14 cellular contexts compared by ENCODE assay signal in the genomic region with DNA sequence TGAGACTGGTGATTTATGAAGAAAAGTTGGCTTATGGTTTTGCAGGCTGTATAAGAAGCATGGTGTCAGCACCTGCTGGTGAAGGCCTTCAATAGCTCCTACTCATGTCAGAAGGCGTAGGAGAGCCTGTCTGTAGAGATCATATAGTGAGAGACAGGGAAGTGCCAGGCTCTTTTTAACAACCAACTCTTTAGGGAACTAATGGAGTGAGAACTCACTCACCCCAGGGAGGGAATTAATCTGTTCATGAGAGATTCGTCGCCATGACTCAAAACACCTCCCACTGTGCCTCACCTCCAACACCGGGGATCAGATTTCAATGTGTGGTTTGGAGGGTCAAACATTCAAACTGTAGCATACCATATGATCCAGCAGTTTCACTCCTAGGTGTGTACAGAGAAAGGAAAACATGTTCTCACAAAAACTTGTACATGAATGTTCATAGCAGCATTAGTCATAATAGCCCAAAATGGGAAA.
DNase-seq lines count a peak whose midpoint lies in the region; ATAC-seq, FAIRE-seq and TF ChIP-seq lines count a peak whose summit lies in the region.
"Had no signal": no experiment of that assay in that cellular context is flagged by ENCODE, and none has a peak within 500 bp of the region (broad histone marks: within the 10 kb centered on the region; RNA-seq: fewer than 3 reads in every experiment).

No MANE protein-coding gene starts in this region.

- H3K4me1 Mint-ChIP-seq in CD4-positive, alpha-beta T cell (ENCODE audit: low read depth), result no peaks in the 10 kb centered on the region

- H3K79me1 ChIP-seq in mesendoderm (ENCODE audit: low read length), result no peaks in the 10 kb centered on the region

- no peak overlapping the region for H3K4me3 ChIP-seq in NB4 (ENCODE audit: low read depth, low read length)
- H3K4me3 ChIP-seq in mesendoderm (ENCODE audit: low read length), result no peak overlapping the region
- no peak overlapping the region for H3K4me3 ChIP-seq in suprapubic skin
- H3K4me3 ChIP-seq: prostate gland had no signal

- no peak overlapping the region for H3K4ac ChIP-seq in mesendoderm (ENCODE audit: low read depth, low read length)

- POLR2A ChIA-PET in CD4-positive, alpha-beta T cell (lab: Charles Lee), result no interaction called here

- H3K9me3 ChIP-seq in CD4-positive, alpha-beta T cell (ENCODE audit: control insufficient read depth, low read length), result no peaks in the 10 kb centered on the region
- H3K9me3 ChIP-seq in suprapubic skin, result no peaks in the 10 kb centered on the region
- H3K9me3 ChIP-seq: Caco-2, prostate gland had no signal

- H3K4me3 Mint-ChIP-seq in CD4-positive, alpha-beta T cell, result no peak overlapping the region

- H3K4me1 ChIP-seq in mesendoderm (ENCODE audit: control insufficient read depth, low read depth, low read length), result peaks cover 11% of the 10 kb centered on the region
- no peaks in the 10 kb centered on the region for H3K4me1 ChIP-seq in suprapubic skin
- H3K4me1 ChIP-seq: Caco-2, prostate gland had no signal

- intact Hi-C loops in CD4-positive, alpha-beta T cell (cut with DNase I, micrococcal nuclease), result no loop called here

- H3K18ac ChIP-seq in mesendoderm (ENCODE audit: low read length), result no peak overlapping the region

- H3K27ac ChIP-seq in mesendoderm (ENCODE audit: low read depth, low read length) (no peak overlapping the region), suprapubic skin (no peak overlapping the region)
- H3K27ac ChIP-seq in CD4-positive, alpha-beta T cell (ENCODE audit: low read depth, low read length), result no peak overlapping the region
- H3K27ac ChIP-seq: prostate gland had no signal

- no peak overlapping the region for H4K8ac ChIP-seq in mesendoderm (ENCODE audit: low read depth, low read length)

- no peaks in the 10 kb centered on the region for H3K79me2 ChIP-seq in mesendoderm (ENCODE audit: control insufficient read depth, insufficient read depth, low read length)

- H3K23ac ChIP-seq in mesendoderm (ENCODE audit: low read length), result no peak overlapping the region

- no peak overlapping the region for H4K5ac ChIP-seq in mesendoderm (ENCODE audit: low read length)

- H3K27me3 ChIP-seq in mesendoderm (ENCODE audit: insufficient read depth, low read length, poor library complexity) (no peaks in the 10 kb centered on the region), suprapubic skin (no peaks in the 10 kb centered on the region)
- no peaks in the 10 kb centered on the region for H3K27me3 ChIP-seq in CD4-positive, alpha-beta T cell (ENCODE audit: control insufficient read depth, insufficient read depth, low read length)

- no peak overlapping the region for H2AK5ac ChIP-seq in mesendoderm (ENCODE audit: low read length)

- DNase-seq in GM12892 (ENCODE audit: insufficient read length), result no peak
- peak; percentile 7 for DNase-seq in NB4 (ENCODE audit: low read depth)
- peak; percentile 53 for DNase-seq in astrocyte of the hippocampus (ENCODE audit: low read depth, low spot score)
- peak; percentile 90 for DNase-seq in mesendoderm
- no peak for DNase-seq in CD4-positive, alpha-beta T cell
- DNase-seq in suprapubic skin (ENCODE audit: low spot score in 2 of 2), result no peak
- DNase-seq: activated CD4-positive, alpha-beta T cell treated with anti-CD3 and anti-CD28 coated beads, Interleukin-2, amount 50 U/mL, for 48 hours; activated naive CD4-positive, alpha-beta T cell; Caco-2; MV-4-11; stimulated activated CD4-positive, alpha-beta T cell treated with anti-CD3 and anti-CD28 coated beads, Interleukin-4, amount 100 ng/mL, for 24 hours had no signal

- ATAC-seq in CD4-positive, alpha-beta T cell (ENCODE audit: poor library complexity), result no peak
- ATAC-seq in GM19324 (IDR thresholded peaks at IDR 0.05; ENCODE audit: low FRiP score, unreplicated experiment), result no peak
- no peak for ATAC-seq in HG03039 (IDR thresholded peaks at IDR 0.05; ENCODE audit: unreplicated experiment)

- H3K4me2 ChIP-seq in mesendoderm (ENCODE audit: low read length), result no peak overlapping the region

- H3K27me3 Mint-ChIP-seq in CD4-positive, alpha-beta T cell, result no peaks in the 10 kb centered on the region

- peaks cover 94% of the 10 kb centered on the region for H3K36me3 Mint-ChIP-seq in CD4-positive, alpha-beta T cell (ENCODE audit: low read depth)

- peak; percentile 30 for FAIRE-seq in GM12892 (lab: Jason Lieb, UNC)

- TF ChIP-seq CTCF in NB4 (IDR thresholded peaks at IDR 0.05; ENCODE audit: low read depth, low read length), result no peak
- TF ChIP-seq CTCF in CD4-positive, alpha-beta T cell (IDR thresholded peaks at IDR 0.05), result no peak
- TF ChIP-seq CTCF in suprapubic skin (IDR thresholded peaks at IDR 0.05), result no peak

- no peak overlapping the region for H3K56ac ChIP-seq in mesendoderm (ENCODE audit: low read length)

- no CpG with 5 or more reads among the region's 4 CpGs for WGBS in mesendoderm (ENCODE audit: extremely low coverage, insufficient coverage, low lambda C conversion rate)
- 88% methylated on average over 4 of the region's 4 CpGs for WGBS in suprapubic skin

- TF ChIP-seq POLR2A in GM12892 (IDR thresholded peaks at IDR 0.05; ENCODE audit: low read depth, low read length) (no peak), NB4 (IDR thresholded peaks at IDR 0.05; ENCODE audit: extremely low read depth, insufficient read length) (no peak), suprapubic skin (IDR thresholded peaks at IDR 0.05) (no peak)

- H3K9me3 Mint-ChIP-seq in CD4-positive, alpha-beta T cell, result no peaks in the 10 kb centered on the region

- no peak overlapping the region for H2BK15ac ChIP-seq in mesendoderm (replicated peaks; ENCODE audit: low read depth)

- CTCF ChIA-PET in CD4-positive, alpha-beta T cell (lab: Charles Lee), result no interaction called here

- TF ChIP-seq EP300 in suprapubic skin (IDR thresholded peaks at IDR 0.05), result no peak

- H2BK120ac ChIP-seq in mesendoderm (ENCODE audit: low read depth, low read length), result no peak overlapping the region

- H3K27ac Mint-ChIP-seq in CD4-positive, alpha-beta T cell, result no peak overlapping the region

- H2BK5ac ChIP-seq in mesendoderm (ENCODE audit: low read length), result no peak overlapping the region

- no peaks in the 10 kb centered on the region for H3K36me3 ChIP-seq in mesendoderm (ENCODE audit: control insufficient read depth, insufficient read depth, low read length)
- peaks cover 63% of the 10 kb centered on the region for H3K36me3 ChIP-seq in suprapubic skin
- H3K36me3 ChIP-seq: prostate gland had no signal

- no peak overlapping the region for H3K9ac ChIP-seq in mesendoderm (ENCODE audit: low read length)

Comparison
In these comparisons a context has a peak if more than half of its experiments do, and no peak if none do; other contexts are left out.
1. DNase-seq: peak in NB4 (single experiment), astrocyte of the hippocampus (single experiment) and mesendoderm (single experiment); none in GM12892 (single experiment), CD4-positive, alpha-beta T cell (0 of 10) and suprapubic skin (0 of 2).